ENCODE assay signal across 11 cellular contexts in genomic region chr4:139921551-139922184, GRCh38.
A peak's percentile ranks its signal among the peaks of the same experiment; 100 is the strongest.
DNase-seq lines count a peak whose midpoint lies in the region; ATAC-seq and TF ChIP-seq lines count a peak whose summit lies in the region.
"Had no signal": no experiment of that assay in that cellular context is flagged by ENCODE, and none has a peak within 500 bp of the region (broad histone marks: within the 10 kb centered on the region; RNA-seq: fewer than 3 reads in every experiment).

No MANE protein-coding gene starts in this region.

- no peaks in the 10 kb centered on the region for H3K9me3 ChIP-seq in prostate gland
- no peaks in the 10 kb centered on the region for H3K9me3 ChIP-seq in HAP-1

- H3K27me3 ChIP-seq in foreskin keratinocyte (peaks cover 2% of the 10 kb centered on the region), prostate gland (replicated peaks; ENCODE audit: insufficient read depth) (no peaks in the 10 kb centered on the region), HAP-1 (ENCODE audit: low read depth) (no peaks in the 10 kb centered on the region)

- H3K27ac ChIP-seq in foreskin keratinocyte (no peak overlapping the region), prostate gland (peak overlapping the region; percentile 53 to 72)

- H3K4me1 ChIP-seq in foreskin keratinocyte (no peaks in the 10 kb centered on the region), prostate gland (replicated peaks) (peaks cover 33% of the 10 kb centered on the region), HAP-1 (peaks cover 6% of the 10 kb centered on the region)

- no peaks in the 10 kb centered on the region for H3K9me3 Mint-ChIP-seq in activated T-cell treated with anti-CD3 and anti-CD28 coated beads, Interleukin-2, amount 50 U/mL, for 4 hours
- H3K9me3 Mint-ChIP-seq: activated naive CD4-positive, alpha-beta T cell treated with anti-CD3 and anti-CD28 coated beads, Interleukin-2, amount 50 U/mL, for 72 hours; T-helper 2 cell treated with Interferon-gamma antibody and Interleukin-4, amounts not matched to agents 5 μg/mL and 100 μg/mL, for 36 hours had no signal

- ATAC-seq in foreskin keratinocyte, result peak; percentile 57
- no peak for ATAC-seq in activated T-cell treated with anti-CD3 and anti-CD28 coated beads, Interleukin-2, amount 50 U/mL, for 4 hours
- ATAC-seq: activated naive CD4-positive, alpha-beta T cell treated with anti-CD3 and anti-CD28 coated beads, Interleukin-2, amount 50 U/mL, for 72 hours had no signal

- no peak for TF ChIP-seq POLR2A in prostate gland (IDR thresholded peaks at IDR 0.05)

- no peak overlapping the region for H3K4me3 Mint-ChIP-seq in activated T-cell treated with anti-CD3 and anti-CD28 coated beads, Interleukin-2, amount 50 U/mL, for 4 hours
- H3K4me3 Mint-ChIP-seq: T-helper 2 cell treated with Interferon-gamma antibody and Interleukin-4, amounts not matched to agents 5 μg/mL and 100 μg/mL, for 36 hours had no signal

- DNase-seq in HT-29 (ENCODE audit: low spot score) (peak; percentile 8), NCI-H446 treated with DMSO at 0.1 percent for 48 hours (lab: John Stamatoyannopoulos, UW) (peak; percentile 91), foreskin keratinocyte (no peak), prostate gland (ENCODE audit: low spot score) (peak; percentile 90), AG08395 (ENCODE audit: low spot score) (no peak), HAP-1 (ENCODE audit: low spot score in 2 of 2) (no peak)
- DNase-seq in activated CD4-positive, CD25-positive, alpha-beta regulatory T cell (lab: John Stamatoyannopoulos, UW), result no peak
- no peak for DNase-seq in activated T-cell treated with anti-CD3 and anti-CD28 coated beads, Interleukin-2, amount 50 U/mL, for 4 hours
- DNase-seq: erythroblast had no signal

- TF ChIP-seq CTCF in foreskin keratinocyte (conservative IDR thresholded peaks at IDR 0.05), result no peak
- no peak for TF ChIP-seq CTCF in prostate gland (IDR thresholded peaks at IDR 0.05)

- peaks cover 4% of the 10 kb centered on the region for H3K27me3 Mint-ChIP-seq in activated T-cell treated with anti-CD3 and anti-CD28 coated beads, Interleukin-2, amount 50 U/mL, for 4 hours (ENCODE audit: low read depth)

- in situ Hi-C loops in HAP-1 (cut with MboI; ENCODE audit: low sequenced_read_pairs), result no loop called here

- 14% methylated on average over 8 of the region's 8 CpGs for WGBS in prostate gland

- H3K36me3 Mint-ChIP-seq in activated T-cell treated with anti-CD3 and anti-CD28 coated beads, Interleukin-2, amount 50 U/mL, for 4 hours (ENCODE audit: insufficient read depth), result no peaks in the 10 kb centered on the region
- H3K36me3 Mint-ChIP-seq: activated naive CD4-positive, alpha-beta T cell treated with anti-CD3 and anti-CD28 coated beads, Interleukin-2, amount 50 U/mL, for 72 hours had no signal

- intact Hi-C loops in prostate gland (cut with DNase I), result loop anchor here (5.0 kb wide), 1 partner anchor 81 kb away; no protein-coding TSS in a partner anchor

- H3K4me3 ChIP-seq in prostate gland (no peak overlapping the region), HAP-1 (no peak overlapping the region)

- H3K36me3 ChIP-seq in prostate gland (no peaks in the 10 kb centered on the region), HAP-1 (replicated peaks) (no peaks in the 10 kb centered on the region)

- no peaks in the 10 kb centered on the region for H3K4me1 Mint-ChIP-seq in activated T-cell treated with anti-CD3 and anti-CD28 coated beads, Interleukin-2, amount 50 U/mL, for 4 hours (ENCODE audit: low read depth)

Comparison
In these comparisons a context has a peak if more than half of its experiments do, and no peak if none do; other contexts are left out.
1. DNase-seq: peak in HT-29 (single experiment), NCI-H446 treated with DMSO at 0.1 percent for 48 hours (single experiment) and prostate gland (single experiment); none in foreskin keratinocyte (0 of 2), activated CD4-positive, CD25-positive, alpha-beta regulatory T cell (0 of 4), AG08395 (single experiment), HAP-1 (0 of 2) and activated T-cell treated with anti-CD3 and anti-CD28 coated beads, Interleukin-2, amount 50 U/mL, for 4 hours (single experiment).